1 cellular context compared by ENCODE assay signal in the genomic region with DNA sequence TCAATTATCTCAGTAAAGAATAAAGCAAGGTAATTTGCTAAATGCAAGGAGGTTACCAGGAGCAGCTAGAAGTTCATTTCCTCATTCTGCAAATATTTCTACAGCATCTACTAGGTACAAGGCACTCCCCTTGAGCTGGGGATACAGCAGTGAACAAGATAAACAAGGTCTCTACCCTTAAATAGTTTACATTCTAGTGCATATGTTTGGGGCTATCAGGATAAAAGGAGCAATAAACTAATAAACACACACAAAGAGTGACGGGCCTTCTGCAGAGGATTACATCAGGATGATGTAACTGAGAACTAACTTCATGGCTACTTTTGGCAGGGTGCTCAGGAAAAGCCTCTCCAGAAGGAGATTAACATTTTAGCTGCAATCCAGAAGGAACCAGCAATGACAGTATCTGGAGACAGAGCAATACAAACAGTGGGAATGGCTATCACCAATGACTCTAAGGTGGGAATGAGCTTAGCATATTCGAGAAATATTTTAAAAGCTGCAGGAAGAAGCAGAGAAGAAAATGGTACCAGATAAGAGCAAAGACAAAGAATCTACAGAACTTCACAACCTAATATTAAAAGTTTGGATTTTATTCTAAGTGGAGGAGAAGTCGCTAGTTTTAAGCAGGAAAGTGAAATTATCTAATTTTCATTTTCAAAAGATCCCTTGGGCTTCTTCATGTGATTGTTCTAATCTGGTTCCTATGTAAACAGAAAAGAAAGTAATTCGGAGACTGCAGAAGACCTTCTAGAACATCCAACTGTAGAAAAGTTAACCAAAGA.
TF ChIP-seq lines count a peak whose summit lies in the region.

No MANE protein-coding gene starts in this region.

TF ChIP-seq in WTC11, 78 proteins besides CTCF, POLR2A, EP300 and RAD21 (continued from another document):
- TF ChIP-seq, protein P1, sequence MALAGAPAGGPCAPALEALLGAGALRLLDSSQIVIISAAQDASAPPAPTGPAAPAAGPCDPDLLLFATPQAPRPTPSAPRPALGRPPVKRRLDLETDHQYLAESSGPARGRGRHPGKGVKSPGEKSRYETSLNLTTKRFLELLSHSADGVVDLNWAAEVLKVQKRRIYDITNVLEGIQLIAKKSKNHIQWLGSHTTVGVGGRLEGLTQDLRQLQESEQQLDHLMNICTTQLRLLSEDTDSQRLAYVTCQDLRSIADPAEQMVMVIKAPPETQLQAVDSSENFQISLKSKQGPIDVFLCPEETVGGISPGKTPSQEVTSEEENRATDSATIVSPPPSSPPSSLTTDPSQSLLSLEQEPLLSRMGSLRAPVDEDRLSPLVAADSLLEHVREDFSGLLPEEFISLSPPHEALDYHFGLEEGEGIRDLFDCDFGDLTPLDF (CRISPR knock-in tag; IDR thresholded peaks at IDR 0.05), result no peak
- TF ChIP-seq MYBL2 (CRISPR knock-in tag; IDR thresholded peaks at IDR 0.05), result no peak
